In the genomic region with DNA sequence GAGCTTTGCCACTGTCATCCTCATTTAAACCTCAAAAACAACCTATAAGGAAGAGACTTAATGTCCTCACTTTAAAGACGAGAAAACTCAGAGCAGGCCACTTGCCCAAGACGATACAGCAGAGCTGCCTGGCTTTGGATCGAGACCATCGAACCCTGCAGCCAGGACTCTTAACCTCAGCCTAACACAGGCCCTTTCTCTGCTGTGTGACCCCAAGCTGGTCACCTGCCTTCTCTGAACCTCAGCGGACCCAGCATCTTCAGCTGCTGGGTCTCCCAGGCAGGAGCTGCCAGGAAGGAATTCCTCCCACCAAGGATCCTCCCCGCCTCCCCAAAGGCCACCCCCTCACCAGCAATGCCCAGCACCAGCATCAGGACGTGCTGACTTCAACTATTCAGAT, we compare ENCODE assay signal across 22 cellular contexts. TPM values are rescaled to one million over a fixed set of nuclear protein-coding genes. Genes with fewer than 3 reads are reported as not detected.
DNase-seq lines count a peak whose midpoint lies in the region; ATAC-seq and TF ChIP-seq lines count a peak whose summit lies in the region.
"Had no signal": no experiment of that assay in that cellular context is flagged by ENCODE, and none has a peak within 500 bp of the region (broad histone marks: within the 10 kb centered on the region; RNA-seq: fewer than 3 reads in every experiment).

No MANE protein-coding gene starts in this region.

- CTCF ChIA-PET in CD8-positive, alpha-beta T cell (lab: Charles Lee): interaction anchor here (0.9 to 2.5 kb wide), 4 partner anchors 8 to 60 kb away, joined by 3 to 8 read pairs (median 5); no protein-coding TSS in a partner anchor
- CTCF ChIA-PET in activated CD4-positive, alpha-beta T cell treated with anti-CD3 and anti-CD28 coated beads, Interleukin-2, amount 10 ng/mL, durations not matched to agents 7 days and 5 days (lab: Charles Lee): interaction anchor here (0.6 to 1.2 kb wide), 2 partner anchors 10 to 145 kb away, joined by 3 read pairs; no protein-coding TSS in a partner anchor
- CTCF ChIA-PET in CD4-positive, alpha-beta memory T cell (lab: Charles Lee; ENCODE audit: partially characterized antibody): interaction anchor here (1.6 kb wide), 1 partner anchor 9 kb away, joined by 3 read pairs; no protein-coding TSS in a partner anchor

- H3K27me3 Mint-ChIP-seq in CD8-positive, alpha-beta T cell (ENCODE audit: low read depth): no peaks in the 10 kb centered on the region
- H3K27me3 Mint-ChIP-seq in stimulated activated naive B cell treated with anti-CD40 and anti-IgM and Interleukin-4, amounts not matched to agents 10 μg/mL and 1 μg/mL and 100 μg/mL, for 72 hours: no peaks in the 10 kb centered on the region
- no peaks in the 10 kb centered on the region for H3K27me3 Mint-ChIP-seq in activated CD4-positive, alpha-beta T cell treated with anti-CD3 and anti-CD28 coated beads, Interleukin-2, amount 10 ng/mL, durations not matched to agents 7 days and 5 days
- no peaks in the 10 kb centered on the region for H3K27me3 Mint-ChIP-seq in CD4-positive, alpha-beta memory T cell

- TF ChIP-seq CTCF in CD8-positive, alpha-beta T cell (IDR thresholded peaks at IDR 0.05): no peak

- no peak for ATAC-seq in CD8-positive, alpha-beta T cell
- no peak for ATAC-seq in stimulated activated naive B cell treated with anti-CD40 and anti-IgM and Interleukin-4, amounts not matched to agents 10 μg/mL and 1 μg/mL and 100 μg/mL, for 72 hours (replicated peaks)
- ATAC-seq: GM12878, Right ventricle myocardium inferior, SK-N-SH treated with all-trans-retinoic acid at 6 μM for 48 hours had no signal

- H3K4me3 Mint-ChIP-seq in CD8-positive, alpha-beta T cell: no peak overlapping the region
- no peak overlapping the region for H3K4me3 Mint-ChIP-seq in stimulated activated naive B cell treated with anti-CD40 and anti-IgM and Interleukin-4, amounts not matched to agents 10 μg/mL and 1 μg/mL and 100 μg/mL, for 72 hours
- no peak overlapping the region for H3K4me3 Mint-ChIP-seq in activated CD4-positive, alpha-beta T cell treated with anti-CD3 and anti-CD28 coated beads, Interleukin-2, amount 10 ng/mL, durations not matched to agents 7 days and 5 days
- no peak overlapping the region for H3K4me3 Mint-ChIP-seq in CD4-positive, alpha-beta memory T cell

- H3K27me3 ChIP-seq in CD8-positive, alpha-beta T cell (ENCODE audit: insufficient read depth, low read length): no peaks in the 10 kb centered on the region
- H3K27me3 ChIP-seq in CD4-positive, alpha-beta memory T cell (ENCODE audit: insufficient read depth, low read length): no peaks in the 10 kb centered on the region
- H3K27me3 ChIP-seq: MG63 had no signal

- peaks cover 23% of the 10 kb centered on the region for H3K4me1 Mint-ChIP-seq in CD8-positive, alpha-beta T cell (ENCODE audit: low read depth)
- peaks cover 8 to 28% of the 10 kb centered on the region in 2 donors for H3K4me1 Mint-ChIP-seq in stimulated activated naive B cell treated with anti-CD40 and anti-IgM and Interleukin-4, amounts not matched to agents 10 μg/mL and 1 μg/mL and 100 μg/mL, for 72 hours
- peaks cover 22% of the 10 kb centered on the region for H3K4me1 Mint-ChIP-seq in activated CD4-positive, alpha-beta T cell treated with anti-CD3 and anti-CD28 coated beads, Interleukin-2, amount 10 ng/mL, durations not matched to agents 7 days and 5 days
- peaks cover 10 to 36% (median 22%) of the 10 kb centered on the region in 4 donors for H3K4me1 Mint-ChIP-seq in CD4-positive, alpha-beta memory T cell

- intact Hi-C loops in CD8-positive, alpha-beta T cell (cut with DNase I, micrococcal nuclease): loop anchor here in 1 of 2 experiments (10.0 kb wide), 1 partner anchor 314 kb away; no protein-coding TSS in a partner anchor
- intact Hi-C loops in CD4-positive, alpha-beta memory T cell (cut with micrococcal nuclease): no loop called here

- peaks cover 51% of the 10 kb centered on the region for H3K36me3 Mint-ChIP-seq in CD8-positive, alpha-beta T cell
- peaks cover 26 to 42% of the 10 kb centered on the region in 2 donors for H3K36me3 Mint-ChIP-seq in stimulated activated naive B cell treated with anti-CD40 and anti-IgM and Interleukin-4, amounts not matched to agents 10 μg/mL and 1 μg/mL and 100 μg/mL, for 72 hours
- H3K36me3 Mint-ChIP-seq in activated CD4-positive, alpha-beta T cell treated with anti-CD3 and anti-CD28 coated beads, Interleukin-2, amount 10 ng/mL, durations not matched to agents 7 days and 5 days (ENCODE audit: low read depth): peaks cover 21% of the 10 kb centered on the region
- peaks cover 16 to 36% of the 10 kb centered on the region in 2 donors for H3K36me3 Mint-ChIP-seq in CD4-positive, alpha-beta memory T cell

- H3K9me3 Mint-ChIP-seq in CD8-positive, alpha-beta T cell: no peaks in the 10 kb centered on the region
- no peaks in the 10 kb centered on the region for H3K9me3 Mint-ChIP-seq in stimulated activated naive B cell treated with anti-CD40 and anti-IgM and Interleukin-4, amounts not matched to agents 10 μg/mL and 1 μg/mL and 100 μg/mL, for 72 hours
- H3K9me3 Mint-ChIP-seq in activated CD4-positive, alpha-beta T cell treated with anti-CD3 and anti-CD28 coated beads, Interleukin-2, amount 10 ng/mL, durations not matched to agents 7 days and 5 days: no peaks in the 10 kb centered on the region
- H3K9me3 Mint-ChIP-seq in CD4-positive, alpha-beta memory T cell: no peaks in the 10 kb centered on the region

- peaks cover 33% of the 10 kb centered on the region for H3K36me3 ChIP-seq in CD8-positive, alpha-beta T cell (ENCODE audit: insufficient read depth, low read length)
- H3K36me3 ChIP-seq in SK-N-MC (ENCODE audit: insufficient read depth, low read length): peaks cover 43% of the 10 kb centered on the region; the same call in 1 of the 2 replicates
- peaks cover 36% of the 10 kb centered on the region for H3K36me3 ChIP-seq in CD4-positive, alpha-beta memory T cell (ENCODE audit: insufficient read depth, low read length)

- no peak overlapping the region for H3K27ac ChIP-seq in CD8-positive, alpha-beta T cell (ENCODE audit: low read depth, low read length)
- H3K27ac ChIP-seq in SK-N-MC: 0 out of 2 replicates have a peak overlapping the region, but pooled peaks have one; percentile 11
- H3K27ac ChIP-seq in CD4-positive, alpha-beta memory T cell (ENCODE audit: low read depth, low read length): no peak overlapping the region
- H3K27ac ChIP-seq: PC-9 had no signal

- H3K4me3 ChIP-seq in CD8-positive, alpha-beta T cell (ENCODE audit: low read depth, low read length): no peak overlapping the region
- no peak overlapping the region for H3K4me3 ChIP-seq in SK-N-MC
- no peak overlapping the region for H3K4me3 ChIP-seq in CD4-positive, alpha-beta memory T cell (ENCODE audit: low read length in 2 of 2)
- H3K4me3 ChIP-seq: GM12878, MG63, PC-9 had no signal

- POLR2A ChIA-PET in CD8-positive, alpha-beta T cell (lab: Charles Lee): no interaction called here
- POLR2A ChIA-PET in activated CD4-positive, alpha-beta T cell treated with anti-CD3 and anti-CD28 coated beads, Interleukin-2, amount 10 ng/mL, durations not matched to agents 7 days and 5 days (lab: Charles Lee): no interaction called here
- POLR2A ChIA-PET in CD4-positive, alpha-beta memory T cell (lab: Charles Lee; ENCODE audit: partially characterized antibody): interaction anchor here (1.3 kb wide), 1 partner anchor 11 kb away, joined by 5 read pairs; no protein-coding TSS in a partner anchor

- H3K9ac ChIP-seq in SK-N-MC (ENCODE audit: insufficient read length): no peak overlapping the region

- DNase-seq in CD8-positive, alpha-beta T cell: no peak
- DNase-seq in SK-N-MC (ENCODE audit: low read depth, low spot score): no peak
- peak; percentile 3 for DNase-seq in iPS-NIHi11 (ENCODE audit: low spot score)
- no peak for DNase-seq in stimulated activated naive B cell treated with anti-CD40 and anti-IgM and Interleukin-4, amounts not matched to agents 10 μg/mL and 1 μg/mL and 100 μg/mL, for 72 hours
- DNase-seq in cerebellum (ENCODE audit: low spot score): no peak
- DNase-seq in cerebellar cortex (ENCODE audit: low spot score): no peak
- DNase-seq in activated CD4-positive, alpha-beta T cell treated with anti-CD3 and anti-CD28 coated beads, Interleukin-2, amount 10 ng/mL, durations not matched to agents 7 days and 5 days: no peak
- no peak for DNase-seq in CD4-positive, alpha-beta memory T cell
- DNase-seq: C1 segment of cervical spinal cord, Caco-2, DMS53, KG1, MG63, NCI-H1105, NCI-H187, NCI-H2171, NCI-H446 treated with DMSO at 0.1 percent for 48 hours, NCI-H748 treated with DMSO at 0.1 percent for 48 hours, PC-9 had no signal

- peak overlapping the region; percentile 62 for H3K27ac Mint-ChIP-seq in CD8-positive, alpha-beta T cell
- peak overlapping the region; percentile 20 for H3K27ac Mint-ChIP-seq in stimulated activated naive B cell treated with anti-CD40 and anti-IgM and Interleukin-4, amounts not matched to agents 10 μg/mL and 1 μg/mL and 100 μg/mL, for 72 hours
- no peak overlapping the region for H3K27ac Mint-ChIP-seq in activated CD4-positive, alpha-beta T cell treated with anti-CD3 and anti-CD28 coated beads, Interleukin-2, amount 10 ng/mL, durations not matched to agents 7 days and 5 days
- peak overlapping the region in 1 of 7 donors; percentile 41 for H3K27ac Mint-ChIP-seq in CD4-positive, alpha-beta memory T cell

- peaks cover 21% of the 10 kb centered on the region for H3K4me1 ChIP-seq in CD8-positive, alpha-beta T cell (ENCODE audit: insufficient read depth, low read length)
- H3K4me1 ChIP-seq in CD4-positive, alpha-beta memory T cell (ENCODE audit: insufficient read depth, low read length): peaks cover 14% of the 10 kb centered on the region
- H3K4me1 ChIP-seq: Caco-2 had no signal

- no peaks in the 10 kb centered on the region for H3K9me3 ChIP-seq in CD8-positive, alpha-beta T cell (ENCODE audit: low read length)
- H3K9me3 ChIP-seq in SK-N-MC (ENCODE audit: low read depth, low read length): no peaks in the 10 kb centered on the region
- no peaks in the 10 kb centered on the region for H3K9me3 ChIP-seq in CD4-positive, alpha-beta memory T cell (ENCODE audit: control insufficient read depth in 1 of 2, low read length in 2 of 2)
- H3K9me3 ChIP-seq: Caco-2, MG63 had no signal

RNA-seq across cellular contexts. Expression of a gene that starts 32.7 kb away (rescaled TPM):
- 100 to 1,000 TPM in 1 of 2 experiments, 10 to 100 TPM in 1; 87.0 to 107 TPM for total RNA-seq in CD8-positive, alpha-beta T cell
- total RNA-seq in cerebellum: 64.9 TPM
- total RNA-seq in activated CD4-positive, alpha-beta T cell treated with anti-CD3 and anti-CD28 coated beads, Interleukin-2, amount 10 ng/mL, durations not matched to agents 7 days and 5 days: 10 to 100 TPM; 45.8 to 53.9 TPM
- 10 to 100 TPM; 47.3 to 48.9 TPM for total RNA-seq in CD4-positive, alpha-beta memory T cell
- 1 to 10 TPM in 1 of 2 donors, under 1 TPM in 1; 0.11 to 1.7 TPM for polyA plus RNA-seq in CD4-positive, alpha-beta memory T cell
